ENCODE assay signal across 22 cellular contexts in the genomic region with DNA sequence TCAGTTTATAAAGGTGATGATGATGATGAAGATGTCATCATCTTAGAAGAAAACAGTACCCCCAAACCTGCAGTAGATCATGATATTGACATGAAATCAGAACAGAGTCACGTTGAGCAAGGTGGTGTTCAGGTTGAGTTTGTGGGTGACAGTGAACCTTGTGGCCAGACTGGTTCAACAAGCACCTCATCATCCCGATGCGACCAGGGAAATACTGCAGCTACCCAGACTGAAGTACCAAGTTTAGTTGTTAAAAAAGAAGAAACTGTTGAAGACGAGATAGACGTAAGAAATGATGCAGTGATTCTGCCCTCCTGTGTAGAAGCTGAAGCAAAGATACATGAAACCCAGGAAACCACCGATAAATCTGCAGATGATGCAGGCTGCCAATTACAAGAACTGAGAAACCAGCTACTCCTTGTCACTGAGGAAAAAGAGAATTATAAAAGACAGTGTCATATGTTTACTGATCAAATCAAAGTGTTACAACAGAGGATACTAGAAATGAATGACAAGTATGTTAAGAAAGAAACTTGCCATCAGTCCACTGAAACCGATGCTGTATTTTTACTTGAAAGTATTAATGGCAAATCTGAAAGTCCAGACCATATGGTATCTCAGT. TPM values are rescaled to one million over a fixed set of nuclear protein-coding genes. Genes with fewer than 3 reads are reported as not detected.
DNase-seq lines count a peak whose midpoint lies in the region; ATAC-seq and TF ChIP-seq lines count a peak whose summit lies in the region.
"Had no signal": no experiment of that assay in that cellular context is flagged by ENCODE, and none has a peak within 500 bp of the region (broad histone marks: within the 10 kb centered on the region; RNA-seq: fewer than 3 reads in every experiment).

No MANE protein-coding gene starts in this region.

- no peak for DNase-seq in activated CD8-positive, alpha-beta T cell treated with anti-CD3 and anti-CD28 coated beads for 36 hours
- no peak for DNase-seq in activated CD8-positive, alpha-beta T cell treated with anti-CD3 and anti-CD28 coated beads, Interleukin-2, amount 10 ng/mL, durations not matched to agents 7 days and 5 days
- DNase-seq in Caco-2 (no peak), OCI-LY7 (ENCODE audit: low spot score) (no peak), naive B cell (no peak), nephron progenitor cell (no peak), sigmoid colon (no peak)
- DNase-seq: activated CD4-positive, alpha-beta T cell treated with anti-CD3 and anti-CD28 coated beads for 1 hour; activated effector memory CD4-positive, alpha-beta T cell treated with anti-CD3 and anti-CD28 coated beads, Interleukin-2, amount 50 U/mL, for 16 hours; amygdala; HCEC 1CT; MV-4-11; NCI-H187 treated with DMSO at 0.1 percent for 48 hours; NCI-H226; PC-9; SHP77 treated with DMSO at 0.1 percent for 48 hours; stimulated activated CD4-positive, alpha-beta T cell treated with anti-CD3 and anti-CD28 coated beads, Interleukin-2, amount 100 ng/mL, for 48 hours had no signal

- H3K36me3 ChIP-seq in Caco-2 (ENCODE audit: control insufficient read depth, insufficient read depth, low read length) (0 out of 2 replicates have a peak, but pooled peaks cover 1% of the 10 kb centered on the region), OCI-LY7 (ENCODE audit: insufficient read depth, low read length) (peaks cover 96% of the 10 kb centered on the region), sigmoid colon (peaks cover 42 to 99% (median 62%) of the 10 kb centered on the region in 4 donors)

- H3K4me2 ChIP-seq in OCI-LY7 (ENCODE audit: low read length): no peak overlapping the region
- H3K4me2 ChIP-seq: BLaER1, PC-9 had no signal

- intact Hi-C loops in activated CD8-positive, alpha-beta T cell treated with anti-CD3 and anti-CD28 coated beads for 36 hours (cut with micrococcal nuclease): no loop called here
- intact Hi-C loops in Caco-2 (cut with micrococcal nuclease; ENCODE audit: unreplicated experiment) (no loop called here), OCI-LY7 (cut with micrococcal nuclease; ENCODE audit: unreplicated experiment) (no loop called here), sigmoid colon (cut with DNase I) (no loop called here)

- no peak overlapping the region for H2AFZ ChIP-seq in OCI-LY7 (ENCODE audit: low read length)
- H2AFZ ChIP-seq: PC-9 had no signal

- ATAC-seq in activated CD8-positive, alpha-beta T cell treated with anti-CD3 and anti-CD28 coated beads for 36 hours: peak; percentile 17
- no peak for ATAC-seq in activated CD8-positive, alpha-beta T cell treated with anti-CD3 and anti-CD28 coated beads, Interleukin-2, amount 10 ng/mL, durations not matched to agents 7 days and 5 days
- ATAC-seq in naive B cell (ENCODE audit: low read depth in 2 of 2) (no peak), HG02885 (IDR thresholded peaks at IDR 0.05; ENCODE audit: poor library complexity, unreplicated experiment) (no peak)

- no peaks in the 10 kb centered on the region for H3K79me2 ChIP-seq in OCI-LY7 (ENCODE audit: insufficient read depth, low read depth, low read length)

- no peaks in the 10 kb centered on the region for H3K9me2 ChIP-seq in OCI-LY7 (ENCODE audit: insufficient read depth, low read length)

- CTCF ChIA-PET in activated CD8-positive, alpha-beta T cell treated with anti-CD3 and anti-CD28 coated beads for 36 hours (lab: Charles Lee): no interaction called here
- CTCF ChIA-PET in activated CD8-positive, alpha-beta T cell treated with anti-CD3 and anti-CD28 coated beads, Interleukin-2, amount 10 ng/mL, durations not matched to agents 7 days and 5 days (lab: Charles Lee): no interaction called here
- CTCF ChIA-PET in Caco-2 (lab: Charles Lee): no interaction called here
- CTCF ChIA-PET in OCI-LY7 (lab: Charles Lee; ENCODE audit: unreplicated experiment): no interaction called here

- H3K4me3 ChIP-seq in Caco-2 (ENCODE audit: low read depth, low read length) (no peak overlapping the region), OCI-LY7 (ENCODE audit: low read depth, low read length, poor library complexity, severe bottlenecking) (no peak overlapping the region), sigmoid colon (no peak overlapping the region)
- H3K4me3 ChIP-seq: BLaER1, cardiac muscle cell, PC-9 had no signal

- TF ChIP-seq CTCF in activated CD8-positive, alpha-beta T cell treated with anti-CD3 and anti-CD28 coated beads for 36 hours (IDR thresholded peaks at IDR 0.05): no peak
- TF ChIP-seq CTCF in Caco-2 (IDR thresholded peaks at IDR 0.05; ENCODE audit: insufficient read depth in 1 of 2, low read depth in 1 of 2, low read length in 1 of 2, severe bottlenecking in 1 of 2, unreplicated experiment in 1 of 2) (no peak), OCI-LY7 (conservative IDR thresholded peaks at IDR 0.05; ENCODE audit: low read length) (no peak), nephron progenitor cell (IDR thresholded peaks at IDR 0.05) (no peak), sigmoid colon (IDR thresholded peaks at IDR 0.05) (no peak)

- no peak for TF ChIP-seq POLR2A in sigmoid colon (IDR thresholded peaks at IDR 0.05)

- H3K27ac Mint-ChIP-seq in activated CD8-positive, alpha-beta T cell treated with anti-CD3 and anti-CD28 coated beads for 36 hours: peak overlapping the region; percentile 40
- no peak overlapping the region for H3K27ac Mint-ChIP-seq in activated CD8-positive, alpha-beta T cell treated with anti-CD3 and anti-CD28 coated beads, Interleukin-2, amount 10 ng/mL, durations not matched to agents 7 days and 5 days
- no peak overlapping the region for H3K27ac Mint-ChIP-seq in Caco-2 (ENCODE audit: unreplicated experiment)
- H3K27ac Mint-ChIP-seq in naive B cell: peak overlapping the region in 4 of 6 donors; percentile 8 to 73 (median 56)
- no peak overlapping the region for H3K27ac Mint-ChIP-seq in nephron progenitor cell
- H3K27ac Mint-ChIP-seq: dendritic cell treated with granulocyte-macrophage colony-stimulating factor and Interleukin-4, amounts not matched to agents 40 ng/mL and 50 ng/mL, for 4 days; type B pancreatic cell had no signal

- no peaks in the 10 kb centered on the region for H3K9me3 Mint-ChIP-seq in activated CD8-positive, alpha-beta T cell treated with anti-CD3 and anti-CD28 coated beads for 36 hours
- H3K9me3 Mint-ChIP-seq in activated CD8-positive, alpha-beta T cell treated with anti-CD3 and anti-CD28 coated beads, Interleukin-2, amount 10 ng/mL, durations not matched to agents 7 days and 5 days (ENCODE audit: insufficient read depth): no peaks in the 10 kb centered on the region
- H3K9me3 Mint-ChIP-seq in Caco-2 (ENCODE audit: unreplicated experiment) (no peaks in the 10 kb centered on the region), naive B cell (no peaks in the 10 kb centered on the region), nephron progenitor cell (no peaks in the 10 kb centered on the region)
- H3K9me3 Mint-ChIP-seq: dendritic cell treated with granulocyte-macrophage colony-stimulating factor and Interleukin-4, amounts not matched to agents 40 ng/mL and 50 ng/mL, for 4 days; type B pancreatic cell had no signal

- H3K27ac ChIP-seq in OCI-LY7 (ENCODE audit: low read depth, low read length, poor library complexity, severe bottlenecking): no peak overlapping the region
- H3K27ac ChIP-seq in sigmoid colon: no peak overlapping the region
- H3K27ac ChIP-seq: BLaER1, cardiac muscle cell, PC-9 had no signal

- H3K27me3 Mint-ChIP-seq in activated CD8-positive, alpha-beta T cell treated with anti-CD3 and anti-CD28 coated beads for 36 hours: no peaks in the 10 kb centered on the region
- H3K27me3 Mint-ChIP-seq in activated CD8-positive, alpha-beta T cell treated with anti-CD3 and anti-CD28 coated beads, Interleukin-2, amount 10 ng/mL, durations not matched to agents 7 days and 5 days (ENCODE audit: low read depth): no peaks in the 10 kb centered on the region
- H3K27me3 Mint-ChIP-seq in Caco-2 (ENCODE audit: insufficient read depth, unreplicated experiment) (no peaks in the 10 kb centered on the region), naive B cell (no peaks in the 10 kb centered on the region), nephron progenitor cell (ENCODE audit: low read depth, poor library complexity) (no peaks in the 10 kb centered on the region)
- H3K27me3 Mint-ChIP-seq: dendritic cell treated with granulocyte-macrophage colony-stimulating factor and Interleukin-4, amounts not matched to agents 40 ng/mL and 50 ng/mL, for 4 days; type B pancreatic cell had no signal

- no peaks in the 10 kb centered on the region for H3K9me3 ChIP-seq in Caco-2
- H3K9me3 ChIP-seq in OCI-LY7 (ENCODE audit: low read length): no peaks in the 10 kb centered on the region
- no peaks in the 10 kb centered on the region for H3K9me3 ChIP-seq in sigmoid colon
- H3K9me3 ChIP-seq: BLaER1 had no signal

- TF ChIP-seq EP300 in sigmoid colon (IDR thresholded peaks at IDR 0.05): no peak

- no peaks in the 10 kb centered on the region for H4K20me1 ChIP-seq in OCI-LY7 (ENCODE audit: insufficient read depth, low read length)

- POLR2A ChIA-PET in activated CD8-positive, alpha-beta T cell treated with anti-CD3 and anti-CD28 coated beads for 36 hours (lab: Charles Lee): interaction anchor here (0.6 to 1.2 kb wide), 3 partner anchors 16 to 21 kb away, joined by 3 to 5 read pairs (median 3); partner anchors contain the start of gene CHAF1B
- POLR2A ChIA-PET in activated CD8-positive, alpha-beta T cell treated with anti-CD3 and anti-CD28 coated beads, Interleukin-2, amount 10 ng/mL, durations not matched to agents 7 days and 5 days (lab: Charles Lee): no interaction called here
- POLR2A ChIA-PET in Caco-2 (lab: Charles Lee) (no interaction called here), OCI-LY7 (lab: Charles Lee) (interaction anchor here (0.5 to 0.6 kb wide), 2 partner anchors 11 to 19 kb away, joined by 4 read pairs; no protein-coding TSS in a partner anchor)

- H3K4me1 ChIP-seq in Caco-2 (no peaks in the 10 kb centered on the region), OCI-LY7 (ENCODE audit: insufficient read depth, low read length, poor library complexity, severe bottlenecking) (no peaks in the 10 kb centered on the region), sigmoid colon (no peaks in the 10 kb centered on the region)
- H3K4me1 ChIP-seq: BLaER1 had no signal

- H3K4me1 Mint-ChIP-seq in activated CD8-positive, alpha-beta T cell treated with anti-CD3 and anti-CD28 coated beads for 36 hours (ENCODE audit: low read depth): peaks cover 3% of the 10 kb centered on the region
- peaks cover 3% of the 10 kb centered on the region for H3K4me1 Mint-ChIP-seq in activated CD8-positive, alpha-beta T cell treated with anti-CD3 and anti-CD28 coated beads, Interleukin-2, amount 10 ng/mL, durations not matched to agents 7 days and 5 days (ENCODE audit: low read depth)
- H3K4me1 Mint-ChIP-seq in Caco-2 (ENCODE audit: low read depth, unreplicated experiment) (no peaks in the 10 kb centered on the region), naive B cell (no peaks in the 10 kb centered on the region), nephron progenitor cell (no peaks in the 10 kb centered on the region)

- H3K4me3 Mint-ChIP-seq in activated CD8-positive, alpha-beta T cell treated with anti-CD3 and anti-CD28 coated beads for 36 hours: no peak overlapping the region
- no peak overlapping the region for H3K4me3 Mint-ChIP-seq in activated CD8-positive, alpha-beta T cell treated with anti-CD3 and anti-CD28 coated beads, Interleukin-2, amount 10 ng/mL, durations not matched to agents 7 days and 5 days
- H3K4me3 Mint-ChIP-seq in Caco-2 (ENCODE audit: unreplicated experiment) (no peak overlapping the region), naive B cell (no peak overlapping the region), nephron progenitor cell (no peak overlapping the region)
- H3K4me3 Mint-ChIP-seq: dendritic cell treated with granulocyte-macrophage colony-stimulating factor and Interleukin-4, amounts not matched to agents 40 ng/mL and 50 ng/mL, for 4 days; type B pancreatic cell had no signal

- BruUV-seq in Caco-2 (replicated peaks; lab: Mats Ljungman, UMichigan) (TSS peak; percentile 59), OCI-LY7 (replicated peaks; lab: Mats Ljungman, UMichigan) (TSS peak; percentile 51)

- WGBS in sigmoid colon, 2 donors: 89 to 91% methylated on average over 7 of the region's 7 CpGs

- H3K27me3 ChIP-seq in Caco-2 (replicated peaks; ENCODE audit: control insufficient read depth, insufficient read depth, low read length) (no peaks in the 10 kb centered on the region), sigmoid colon (no peaks in the 10 kb centered on the region)
- H3K27me3 ChIP-seq: BLaER1, cardiac muscle cell had no signal

- H3K36me3 Mint-ChIP-seq in activated CD8-positive, alpha-beta T cell treated with anti-CD3 and anti-CD28 coated beads for 36 hours (ENCODE audit: low read depth): peaks cover 38% of the 10 kb centered on the region
- peaks cover 69% of the 10 kb centered on the region for H3K36me3 Mint-ChIP-seq in activated CD8-positive, alpha-beta T cell treated with anti-CD3 and anti-CD28 coated beads, Interleukin-2, amount 10 ng/mL, durations not matched to agents 7 days and 5 days (ENCODE audit: low read depth)
- H3K36me3 Mint-ChIP-seq in Caco-2 (ENCODE audit: insufficient read depth, unreplicated experiment) (peaks cover 92% of the 10 kb centered on the region), naive B cell (peaks cover 29 to 38% of the 10 kb centered on the region in 2 donors), nephron progenitor cell (ENCODE audit: low read depth) (peaks cover 79% of the 10 kb centered on the region)

RNA-seq across cellular contexts. Expression of gene CHAF1B, which starts 16.0 kb away (rescaled TPM):
- total RNA-seq in activated CD8-positive, alpha-beta T cell treated with anti-CD3 and anti-CD28 coated beads for 36 hours: 10 to 100 TPM; 30.9 to 34.7 TPM
- total RNA-seq in activated CD8-positive, alpha-beta T cell treated with anti-CD3 and anti-CD28 coated beads, Interleukin-2, amount 10 ng/mL, durations not matched to agents 7 days and 5 days: 10 to 100 TPM; 27.4 to 28.1 TPM
- total RNA-seq in Caco-2 (2022) (16.4 and 18.7 TPM in 2 replicates), OCI-LY7 (2022) (21.5 and 24.0 TPM in 2 replicates), sigmoid colon (under 1 TPM; 0.36 to 0.95 (median 0.61) TPM)
- total RNA-seq in OCI-LY7 (2014; rRNA removed; shearing (Covaris generic)): 8.7 and 9.9 TPM in 2 replicates
- polyA plus RNA-seq in naive B cell (ENCODE audit: low read depth in 6 of 6) (1 to 10 TPM in 2 of 6 donors, under 1 TPM in 4; 0.33 to 1.8 (median 0.55) TPM), sigmoid colon (1 to 10 TPM in 2 of 3 donors, under 1 TPM in 1; 0.60 to 3.5 (median 1.4) TPM)

RNA-seq across cellular contexts. Expression of gene MORC3, which starts 49.2 kb away (rescaled TPM):
- 10 to 100 TPM; 20.4 to 20.7 TPM for total RNA-seq in activated CD8-positive, alpha-beta T cell treated with anti-CD3 and anti-CD28 coated beads for 36 hours
- 10 to 100 TPM; 31.6 to 35.2 TPM for total RNA-seq in activated CD8-positive, alpha-beta T cell treated with anti-CD3 and anti-CD28 coated beads, Interleukin-2, amount 10 ng/mL, durations not matched to agents 7 days and 5 days
- 21.6 and 23.3 TPM in 2 replicates for total RNA-seq in Caco-2 (2022)
- 23.0 and 26.4 TPM in 2 replicates for total RNA-seq in OCI-LY7 (2014; rRNA removed; shearing (Covaris generic))
- total RNA-seq in OCI-LY7 (2022): 34.3 and 37.8 TPM in 2 replicates
- 10 to 100 TPM; 20.6 to 59.6 (median 39.8) TPM for polyA plus RNA-seq in naive B cell (ENCODE audit: low read depth in 6 of 6)
- 10 to 100 TPM; 39.5 to 59.8 (median 48.4) TPM for total RNA-seq in sigmoid colon
- polyA plus RNA-seq in sigmoid colon: 10 to 100 TPM; 12.0 to 18.0 (median 14.9) TPM

Comparison
In these comparisons a context has a peak if more than half of its experiments do, and no peak if none do; other contexts are left out.
1. H3K27ac Mint-ChIP-seq: peak in activated CD8-positive, alpha-beta T cell treated with anti-CD3 and anti-CD28 coated beads for 36 hours (single experiment) and naive B cell (4 of 6); none in activated CD8-positive, alpha-beta T cell treated with anti-CD3 and anti-CD28 coated beads, Interleukin-2, amount 10 ng/mL, durations not matched to agents 7 days and 5 days (single experiment), Caco-2 (single experiment) and nephron progenitor cell (single experiment).
2. POLR2A ChIA-PET loops: an anchor here in activated CD8-positive, alpha-beta T cell treated with anti-CD3 and anti-CD28 coated beads for 36 hours (0.6 to 1.2 kb wide) and OCI-LY7 (0.5 to 0.6 kb wide); none called in activated CD8-positive, alpha-beta T cell treated with anti-CD3 and anti-CD28 coated beads, Interleukin-2, amount 10 ng/mL, durations not matched to agents 7 days and 5 days and Caco-2.